17 cellular contexts compared by ENCODE assay signal in genomic region chr2:145185696-145186095, GRCh38.
DNase-seq lines count a peak whose midpoint lies in the region; ATAC-seq and TF ChIP-seq lines count a peak whose summit lies in the region.
"Had no signal": no experiment of that assay in that cellular context is flagged by ENCODE, and none has a peak within 500 bp of the region (broad histone marks: within the 10 kb centered on the region; RNA-seq: fewer than 3 reads in every experiment).

No MANE protein-coding gene starts in this region.

- H3K4me3 Mint-ChIP-seq in activated CD8-positive, alpha-beta memory T cell treated with anti-CD3 and anti-CD28 coated beads, Interleukin-2, amount 10 ng/mL, durations not matched to agents 7 days and 5 days = no peak overlapping the region
- H3K4me3 Mint-ChIP-seq: activated naive CD4-positive, alpha-beta T cell treated with anti-CD3 and anti-CD28 coated beads, Interleukin-2, amount 50 U/mL, for 24 hours; T-cell had no signal

- peak overlapping the region; percentile 60 for H3K4me3 ChIP-seq in MM.1S (ENCODE audit: low read length)
- H3K4me3 ChIP-seq: body of pancreas, esophagus squamous epithelium, Peyer's patch had no signal

- ATAC-seq in HG03097 (IDR thresholded peaks at IDR 0.05; ENCODE audit: low FRiP score, unreplicated experiment) = no peak
- ATAC-seq in activated CD8-positive, alpha-beta memory T cell treated with anti-CD3 and anti-CD28 coated beads, Interleukin-2, amount 10 ng/mL, durations not matched to agents 7 days and 5 days = no peak
- ATAC-seq: body of pancreas, left colon, T-cell had no signal

- CTCF ChIA-PET in activated CD8-positive, alpha-beta memory T cell treated with anti-CD3 and anti-CD28 coated beads, Interleukin-2, amount 10 ng/mL, durations not matched to agents 7 days and 5 days (lab: Charles Lee) = no interaction called here

- peaks cover 5% of the 10 kb centered on the region for H3K27me3 Mint-ChIP-seq in activated CD8-positive, alpha-beta memory T cell treated with anti-CD3 and anti-CD28 coated beads, Interleukin-2, amount 10 ng/mL, durations not matched to agents 7 days and 5 days
- H3K27me3 Mint-ChIP-seq: IgD-negative memory B cell, T-cell had no signal

- peak overlapping the region; percentile 81 for H3K27ac ChIP-seq in MM.1S (ENCODE audit: low read length)
- H3K27ac ChIP-seq: body of pancreas, Peyer's patch had no signal

- H2AFZ ChIP-seq in MM.1S (ENCODE audit: low read length) = peak overlapping the region; percentile 57

- no peaks in the 10 kb centered on the region for H3K9me2 ChIP-seq in MM.1S (replicated peaks; ENCODE audit: insufficient read depth, low read length)

- DNase-seq in AG08396 (ENCODE audit: low spot score) = peak; percentile 9
- DNase-seq in MM.1S = peak; percentile 54
- peak; percentile 6 for DNase-seq in dermis blood vessel endothelial cell
- DNase-seq in iris pigment epithelial cell (ENCODE audit: low read depth) = peak; percentile 73
- DNase-seq in NCI-H526 treated with DMSO at 0.1 percent for 48 hours (lab: John Stamatoyannopoulos, UW) = no peak
- no peak for DNase-seq in NOMO-1 treated with DMSO at 0.1 percent for 48 hours (lab: John Stamatoyannopoulos, UW; ENCODE audit: unreplicated experiment)
- no peak for DNase-seq in activated CD8-positive, alpha-beta memory T cell treated with anti-CD3 and anti-CD28 coated beads, Interleukin-2, amount 10 ng/mL, durations not matched to agents 7 days and 5 days
- DNase-seq: esophagus squamous epithelium, left colon, NCI-H1930, NCI-H526, Peyer's patch, T-cell had no signal

- no peaks in the 10 kb centered on the region for H4K20me1 ChIP-seq in MM.1S (ENCODE audit: insufficient read depth, low read length)

- no peaks in the 10 kb centered on the region for H3K4me1 Mint-ChIP-seq in activated CD8-positive, alpha-beta memory T cell treated with anti-CD3 and anti-CD28 coated beads, Interleukin-2, amount 10 ng/mL, durations not matched to agents 7 days and 5 days
- H3K4me1 Mint-ChIP-seq: activated naive CD4-positive, alpha-beta T cell treated with anti-CD3 and anti-CD28 coated beads, Interleukin-2, amount 50 U/mL, for 24 hours; T-cell had no signal

- H3K36me3 Mint-ChIP-seq in activated CD8-positive, alpha-beta memory T cell treated with anti-CD3 and anti-CD28 coated beads, Interleukin-2, amount 10 ng/mL, durations not matched to agents 7 days and 5 days = no peaks in the 10 kb centered on the region
- H3K36me3 Mint-ChIP-seq: activated naive CD4-positive, alpha-beta T cell treated with anti-CD3 and anti-CD28 coated beads, Interleukin-2, amount 50 U/mL, for 24 hours; IgD-negative memory B cell; T-cell had no signal

- peaks cover 16% of the 10 kb centered on the region for H3F3A ChIP-seq in MM.1S (ENCODE audit: insufficient read depth, low read length)

- H3K79me2 ChIP-seq in MM.1S (ENCODE audit: low read length) = no peaks in the 10 kb centered on the region

- H3K9me3 ChIP-seq in MM.1S (replicated peaks; ENCODE audit: insufficient read depth, low read length) = no peaks in the 10 kb centered on the region
- H3K9me3 ChIP-seq: body of pancreas, esophagus squamous epithelium, Peyer's patch had no signal

- H3K36me3 ChIP-seq in MM.1S (replicated peaks; ENCODE audit: insufficient read depth, low read length) = no peaks in the 10 kb centered on the region
- H3K36me3 ChIP-seq: esophagus squamous epithelium, Peyer's patch had no signal

- H3K27me3 ChIP-seq in MM.1S (replicated peaks; ENCODE audit: insufficient read depth, low read length) = no peaks in the 10 kb centered on the region
- H3K27me3 ChIP-seq: body of pancreas, esophagus squamous epithelium, Peyer's patch had no signal

- H3K9me3 Mint-ChIP-seq in activated CD8-positive, alpha-beta memory T cell treated with anti-CD3 and anti-CD28 coated beads, Interleukin-2, amount 10 ng/mL, durations not matched to agents 7 days and 5 days (ENCODE audit: low read depth) = no peaks in the 10 kb centered on the region
- H3K9me3 Mint-ChIP-seq: activated naive CD4-positive, alpha-beta T cell treated with anti-CD3 and anti-CD28 coated beads, Interleukin-2, amount 50 U/mL, for 24 hours; IgD-negative memory B cell; T-cell had no signal

- peak overlapping the region; percentile 67 for H3K4me2 ChIP-seq in MM.1S (ENCODE audit: low read depth, low read length)

- H3K4me1 ChIP-seq in MM.1S (ENCODE audit: low read length) = peaks cover 28% of the 10 kb centered on the region
- H3K4me1 ChIP-seq: body of pancreas, esophagus squamous epithelium, Peyer's patch had no signal

- TF ChIP-seq CTCF in MM.1S (IDR thresholded peaks at IDR 0.05; ENCODE audit: low read length) = no peak

- peak overlapping the region; percentile 40; the same call in 1 of the 2 replicates for H3K9ac ChIP-seq in MM.1S (ENCODE audit: low read length)

- no peak overlapping the region for H3K27ac Mint-ChIP-seq in activated CD8-positive, alpha-beta memory T cell treated with anti-CD3 and anti-CD28 coated beads, Interleukin-2, amount 10 ng/mL, durations not matched to agents 7 days and 5 days
- H3K27ac Mint-ChIP-seq: activated naive CD4-positive, alpha-beta T cell treated with anti-CD3 and anti-CD28 coated beads, Interleukin-2, amount 50 U/mL, for 24 hours; IgD-negative memory B cell; T-cell had no signal

Comparison
In these comparisons a context has a peak if more than half of its experiments do, and no peak if none do; other contexts are left out.
1. DNase-seq: peak in AG08396 (single experiment), MM.1S (single experiment), dermis blood vessel endothelial cell (single experiment) and iris pigment epithelial cell (single experiment); none in NCI-H526 treated with DMSO at 0.1 percent for 48 hours (single experiment), NOMO-1 treated with DMSO at 0.1 percent for 48 hours (single experiment) and activated CD8-positive, alpha-beta memory T cell treated with anti-CD3 and anti-CD28 coated beads, Interleukin-2, amount 10 ng/mL, durations not matched to agents 7 days and 5 days (single experiment).